Comparison of ENCODE assay signal across 12 cellular contexts in the genomic region with DNA sequence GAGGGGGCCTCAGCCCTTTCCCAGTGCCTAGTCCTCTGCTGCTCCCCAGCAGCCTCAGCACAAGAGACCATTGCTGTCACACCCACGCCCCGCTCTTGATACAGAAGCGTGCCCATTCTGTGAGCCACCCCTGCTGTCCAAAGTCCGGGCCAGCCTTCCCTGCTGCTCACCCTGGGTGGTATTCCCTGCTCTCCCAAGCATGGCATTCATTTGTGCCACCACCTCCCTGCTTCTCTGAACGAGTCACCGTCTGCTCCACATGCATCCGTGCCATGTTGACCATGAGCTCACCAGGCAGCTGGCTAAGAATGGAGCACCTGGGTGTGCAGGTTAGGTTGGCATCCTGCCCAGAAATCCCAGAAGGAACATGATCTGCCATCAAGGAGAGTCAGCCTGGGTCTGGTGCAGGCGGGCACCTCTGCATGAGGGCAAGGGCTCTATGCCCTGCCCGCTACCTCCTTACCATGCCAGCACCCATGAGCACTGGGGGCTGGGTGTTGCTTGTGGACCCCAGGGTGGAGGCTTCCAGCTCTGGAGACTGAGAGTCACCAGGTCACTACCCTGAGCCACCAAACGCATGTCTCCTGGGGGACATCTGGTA.
DNase-seq lines count a peak whose midpoint lies in the region; ATAC-seq lines count a peak whose summit lies in the region.
"Had no signal": no experiment of that assay in that cellular context is flagged by ENCODE, and none has a peak within 500 bp of the region (broad histone marks: within the 10 kb centered on the region; RNA-seq: fewer than 3 reads in every experiment).

No MANE protein-coding gene starts in this region.

- no peak overlapping the region for H3K27ac ChIP-seq in SJCRH30

- H3K4me1 ChIP-seq in SJCRH30, result no peaks in the 10 kb centered on the region

- ATAC-seq in activated CD4-positive, CD25-positive, alpha-beta regulatory T cell treated with anti-CD3 and anti-CD28 coated beads, Interleukin-2, amount 50 U/mL, for 24 hours, result no peak
- no peak for ATAC-seq in GM19023 (IDR thresholded peaks at IDR 0.05; ENCODE audit: unreplicated experiment)
- ATAC-seq: Panc1, right cardiac atrium had no signal

- no peaks in the 10 kb centered on the region for H3K9me3 ChIP-seq in SJCRH30 (replicated peaks)

- DNase-seq in DMS153 treated with DMSO at 0.1 percent for 48 hours (lab: John Stamatoyannopoulos, UW; ENCODE audit: unreplicated experiment) (peak; percentile 79), NCI-H1092 treated with DMSO at 0.1 percent for 48 hours (lab: John Stamatoyannopoulos, UW) (peak; percentile 45), SHP77 (lab: John Stamatoyannopoulos, UW) (peak; percentile 65 to 83), mucosa of gallbladder (ENCODE audit: low spot score) (peak; percentile 80), SJCRH30 (no peak)
- no peak for DNase-seq in stimulated activated CD4-positive, alpha-beta T cell treated with anti-CD3 and anti-CD28 coated beads, Interleukin-1b, Interleukin-23, amount 100 ng/mL, for 48 hours
- DNase-seq: activated CD8-positive, alpha-beta memory T cell treated with anti-CD3 and anti-CD28 coated beads for 24 hours; CD4-positive, CD25-positive, alpha-beta regulatory T cell; right cardiac atrium had no signal

- peaks cover 7% of the 10 kb centered on the region; the same call in 1 of the 2 replicates for H3K27me3 ChIP-seq in SJCRH30

- no peaks in the 10 kb centered on the region for H3K36me3 ChIP-seq in SJCRH30

- no peak overlapping the region for H3K4me3 ChIP-seq in SJCRH30

Comparison
In these comparisons a context has a peak if more than half of its experiments do, and no peak if none do; other contexts are left out.
1. DNase-seq: peak in DMS153 treated with DMSO at 0.1 percent for 48 hours (single experiment), NCI-H1092 treated with DMSO at 0.1 percent for 48 hours (single experiment), SHP77 (2 of 2) and mucosa of gallbladder (single experiment); none in stimulated activated CD4-positive, alpha-beta T cell treated with anti-CD3 and anti-CD28 coated beads, Interleukin-1b, Interleukin-23, amount 100 ng/mL, for 48 hours (single experiment) and SJCRH30 (0 of 2).